In the genomic region with DNA sequence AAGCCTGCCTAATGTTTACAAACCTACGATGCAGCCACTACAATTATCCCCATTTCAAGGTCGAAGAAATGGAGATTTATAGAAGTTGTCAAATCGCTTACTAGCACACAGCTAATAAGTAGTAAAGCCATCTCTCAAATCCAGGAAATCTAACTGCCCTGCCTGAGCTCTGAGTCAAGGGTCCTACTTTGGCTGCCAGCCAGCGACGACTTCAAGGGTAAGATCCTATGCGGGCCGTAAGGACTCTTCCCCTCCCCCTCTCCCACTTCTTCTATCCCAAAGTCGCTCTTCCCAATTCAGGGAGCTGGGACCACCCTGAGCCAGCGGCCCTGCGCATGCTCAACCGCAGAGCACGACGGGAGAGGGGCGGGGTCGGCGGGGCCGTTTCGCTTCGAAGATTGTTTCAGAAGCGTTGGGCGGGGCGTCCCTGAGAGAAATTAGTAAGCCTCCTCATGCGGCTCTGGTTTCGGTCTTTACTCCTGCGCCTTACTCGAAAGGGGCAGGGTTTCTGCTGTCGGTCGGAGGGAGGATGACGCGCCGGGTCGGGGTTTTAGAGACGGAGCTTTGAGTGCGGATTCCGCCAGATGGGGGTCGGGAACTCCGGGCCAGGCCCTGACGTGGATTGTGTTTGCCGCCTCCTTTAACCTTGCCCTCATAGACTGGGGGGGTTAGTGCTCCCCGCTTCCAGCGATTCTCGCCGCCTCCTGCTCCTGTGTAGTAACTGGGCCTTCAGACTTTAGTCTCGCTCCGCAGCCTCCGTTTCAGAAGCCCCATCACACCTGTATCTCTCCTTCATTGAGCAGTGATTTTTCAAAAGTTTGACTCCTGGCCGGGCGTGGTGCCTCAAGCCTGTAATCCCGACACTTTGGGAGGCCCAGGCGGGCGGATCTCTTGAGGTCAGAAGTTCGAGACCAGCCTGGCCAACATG, we compare ENCODE assay signal across 1 cellular context.
TF ChIP-seq lines count a peak whose summit lies in the region.

A gene (plus strand): TSS at position 383 of the 928 bp plus-strand sequence. CDS start 14,603 bp downstream, outside the sequence.

TF ChIP-seq in HEK293, 187 proteins besides CTCF, POLR2A, EP300 and RAD21 (continued from another document and continues in another):
- no peak for TF ChIP-seq HOXA7 (CRISPR knock-in tag; IDR thresholded peaks at IDR 0.05; ENCODE audit: borderline replicate concordance)
- TF ChIP-seq, protein P1, sequence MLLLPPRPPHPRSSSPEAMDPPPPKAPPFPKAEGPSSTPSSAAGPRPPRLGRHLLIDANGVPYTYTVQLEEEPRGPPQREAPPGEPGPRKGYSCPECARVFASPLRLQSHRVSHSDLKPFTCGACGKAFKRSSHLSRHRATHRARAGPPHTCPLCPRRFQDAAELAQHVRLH (tag by site-specific recombination; IDR thresholded peaks at IDR 0.05) = no peak
- TF ChIP-seq ZNF530 (tag by site-specific recombination; IDR thresholded peaks at IDR 0.05; ENCODE audit: low read depth) = no peak
- no peak for TF ChIP-seq ZNF292 (tag by site-specific recombination; IDR thresholded peaks at IDR 0.05; ENCODE audit: borderline replicate concordance, low read depth)
- TF ChIP-seq ZNF791 (tag by site-specific recombination; IDR thresholded peaks at IDR 0.05) = no peak
- TF ChIP-seq, protein P2, sequence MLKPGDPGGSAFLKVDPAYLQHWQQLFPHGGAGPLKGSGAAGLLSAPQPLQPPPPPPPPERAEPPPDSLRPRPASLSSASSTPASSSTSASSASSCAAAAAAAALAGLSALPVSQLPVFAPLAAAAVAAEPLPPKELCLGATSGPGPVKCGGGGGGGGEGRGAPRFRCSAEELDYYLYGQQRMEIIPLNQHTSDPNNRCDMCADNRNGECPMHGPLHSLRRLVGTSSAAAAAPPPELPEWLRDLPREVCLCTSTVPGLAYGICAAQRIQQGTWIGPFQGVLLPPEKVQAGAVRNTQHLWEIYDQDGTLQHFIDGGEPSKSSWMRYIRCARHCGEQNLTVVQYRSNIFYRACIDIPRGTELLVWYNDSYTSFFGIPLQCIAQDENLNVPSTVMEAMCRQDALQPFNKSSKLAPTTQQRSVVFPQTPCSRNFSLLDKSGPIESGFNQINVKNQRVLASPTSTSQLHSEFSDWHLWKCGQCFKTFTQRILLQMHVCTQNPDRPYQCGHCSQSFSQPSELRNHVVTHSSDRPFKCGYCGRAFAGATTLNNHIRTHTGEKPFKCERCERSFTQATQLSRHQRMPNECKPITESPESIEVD (tag by site-specific recombination; IDR thresholded peaks at IDR 0.05) = no peak
- TF ChIP-seq ZNF777 (tag by site-specific recombination; IDR thresholded peaks at IDR 0.05; ENCODE audit: borderline replicate concordance) = no peak
- TF ChIP-seq, protein P3, sequence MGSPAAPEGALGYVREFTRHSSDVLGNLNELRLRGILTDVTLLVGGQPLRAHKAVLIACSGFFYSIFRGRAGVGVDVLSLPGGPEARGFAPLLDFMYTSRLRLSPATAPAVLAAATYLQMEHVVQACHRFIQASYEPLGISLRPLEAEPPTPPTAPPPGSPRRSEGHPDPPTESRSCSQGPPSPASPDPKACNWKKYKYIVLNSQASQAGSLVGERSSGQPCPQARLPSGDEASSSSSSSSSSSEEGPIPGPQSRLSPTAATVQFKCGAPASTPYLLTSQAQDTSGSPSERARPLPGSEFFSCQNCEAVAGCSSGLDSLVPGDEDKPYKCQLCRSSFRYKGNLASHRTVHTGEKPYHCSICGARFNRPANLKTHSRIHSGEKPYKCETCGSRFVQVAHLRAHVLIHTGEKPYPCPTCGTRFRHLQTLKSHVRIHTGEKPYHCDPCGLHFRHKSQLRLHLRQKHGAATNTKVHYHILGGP (tag by site-specific recombination; IDR thresholded peaks at IDR 0.05) = no peak
- no peak for TF ChIP-seq ZNF558 (tag by site-specific recombination; IDR thresholded peaks at IDR 0.05)
- TF ChIP-seq ZNF302 (tag by site-specific recombination; IDR thresholded peaks at IDR 0.05; ENCODE audit: low read depth) = no peak
- no peak for TF ChIP-seq ZNF433 (tag by site-specific recombination; IDR thresholded peaks at IDR 0.05; ENCODE audit: low read depth)
- TF ChIP-seq, protein P4, sequence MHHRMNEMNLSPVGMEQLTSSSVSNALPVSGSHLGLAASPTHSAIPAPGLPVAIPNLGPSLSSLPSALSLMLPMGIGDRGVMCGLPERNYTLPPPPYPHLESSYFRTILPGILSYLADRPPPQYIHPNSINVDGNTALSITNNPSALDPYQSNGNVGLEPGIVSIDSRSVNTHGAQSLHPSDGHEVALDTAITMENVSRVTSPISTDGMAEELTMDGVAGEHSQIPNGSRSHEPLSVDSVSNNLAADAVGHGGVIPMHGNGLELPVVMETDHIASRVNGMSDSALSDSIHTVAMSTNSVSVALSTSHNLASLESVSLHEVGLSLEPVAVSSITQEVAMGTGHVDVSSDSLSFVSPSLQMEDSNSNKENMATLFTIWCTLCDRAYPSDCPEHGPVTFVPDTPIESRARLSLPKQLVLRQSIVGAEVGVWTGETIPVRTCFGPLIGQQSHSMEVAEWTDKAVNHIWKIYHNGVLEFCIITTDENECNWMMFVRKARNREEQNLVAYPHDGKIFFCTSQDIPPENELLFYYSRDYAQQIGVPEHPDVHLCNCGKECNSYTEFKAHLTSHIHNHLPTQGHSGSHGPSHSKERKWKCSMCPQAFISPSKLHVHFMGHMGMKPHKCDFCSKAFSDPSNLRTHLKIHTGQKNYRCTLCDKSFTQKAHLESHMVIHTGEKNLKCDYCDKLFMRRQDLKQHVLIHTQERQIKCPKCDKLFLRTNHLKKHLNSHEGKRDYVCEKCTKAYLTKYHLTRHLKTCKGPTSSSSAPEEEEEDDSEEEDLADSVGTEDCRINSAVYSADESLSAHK (tag by site-specific recombination; IDR thresholded peaks at IDR 0.05) = peak; percentile 57
- TF ChIP-seq, protein P5, sequence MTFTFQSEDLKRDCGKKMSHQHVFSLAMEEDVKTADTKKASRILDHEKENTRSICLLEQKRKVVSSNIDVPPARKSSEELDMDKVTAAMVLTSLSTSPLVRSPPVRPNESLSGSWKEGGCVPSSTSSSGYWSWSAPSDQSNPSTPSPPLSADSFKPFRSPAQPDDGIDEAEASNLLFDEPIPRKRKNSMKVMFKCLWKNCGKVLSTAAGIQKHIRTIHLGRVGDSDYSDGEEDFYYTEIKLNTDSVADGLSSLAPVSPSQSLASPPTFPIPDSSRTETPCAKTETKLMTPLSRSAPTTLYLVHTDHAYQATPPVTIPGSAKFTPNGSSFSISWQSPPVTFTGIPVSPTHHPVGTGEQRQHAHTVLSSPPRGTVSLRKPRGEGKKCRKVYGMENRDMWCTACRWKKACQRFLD (tag by site-specific recombination; IDR thresholded peaks at IDR 0.05) = no peak
- 0 out of 2 replicates have a peak, but pooled peaks have one; percentile 26 for TF ChIP-seq SCRT1 (tag by site-specific recombination; IDR thresholded peaks at IDR 0.05; ENCODE audit: borderline replicate concordance)
- TF ChIP-seq ZNF416 (tag by site-specific recombination; IDR thresholded peaks at IDR 0.05) = no peak
- no peak for TF ChIP-seq ZNF311 (tag by site-specific recombination; IDR thresholded peaks at IDR 0.05; ENCODE audit: borderline replicate concordance)
- TF ChIP-seq GLIS1 (tag by site-specific recombination; IDR thresholded peaks at IDR 0.05) = no peak
- no peak for TF ChIP-seq ZNF623 (tag by site-specific recombination; IDR thresholded peaks at IDR 0.05)
- TF ChIP-seq KLF10 (tag by site-specific recombination; IDR thresholded peaks at IDR 0.05) = no peak
- no peak for TF ChIP-seq ZNF596 (tag by site-specific recombination; IDR thresholded peaks at IDR 0.05)
- TF ChIP-seq ZXDB (tag by site-specific recombination; IDR thresholded peaks at IDR 0.05) = peak; percentile 72; the same call in 1 of the 2 replicates
- no peak for TF ChIP-seq ZNF843 (tag by site-specific recombination; IDR thresholded peaks at IDR 0.05)
- TF ChIP-seq YY1 (tag by site-specific recombination; IDR thresholded peaks at IDR 0.05) = no peak
- no peak for TF ChIP-seq ZNF248 (tag by site-specific recombination; IDR thresholded peaks at IDR 0.05)
- TF ChIP-seq ZNF266 (tag by site-specific recombination; IDR thresholded peaks at IDR 0.05; ENCODE audit: low read depth) = no peak
- TF ChIP-seq ZNF621 (tag by site-specific recombination; IDR thresholded peaks at IDR 0.05) = no peak
- no peak for TF ChIP-seq ZNF138 (tag by site-specific recombination; IDR thresholded peaks at IDR 0.05; ENCODE audit: borderline replicate concordance)
- TF ChIP-seq ZNF585B (tag by site-specific recombination; IDR thresholded peaks at IDR 0.05) = no peak
- no peak for TF ChIP-seq ZFP3 (tag by site-specific recombination; IDR thresholded peaks at IDR 0.05; ENCODE audit: low read depth)
- no peak for TF ChIP-seq ZFP41 (tag by site-specific recombination; IDR thresholded peaks at IDR 0.05; ENCODE audit: borderline replicate concordance)
- no peak for TF ChIP-seq ZNF133 (tag by site-specific recombination; IDR thresholded peaks at IDR 0.05)
- no peak for TF ChIP-seq GLI4 (tag by site-specific recombination; IDR thresholded peaks at IDR 0.05)
- no peak for TF ChIP-seq ZFHX2 (tag by site-specific recombination; conservative IDR thresholded peaks at IDR 0.05)
- TF ChIP-seq, protein P6, sequence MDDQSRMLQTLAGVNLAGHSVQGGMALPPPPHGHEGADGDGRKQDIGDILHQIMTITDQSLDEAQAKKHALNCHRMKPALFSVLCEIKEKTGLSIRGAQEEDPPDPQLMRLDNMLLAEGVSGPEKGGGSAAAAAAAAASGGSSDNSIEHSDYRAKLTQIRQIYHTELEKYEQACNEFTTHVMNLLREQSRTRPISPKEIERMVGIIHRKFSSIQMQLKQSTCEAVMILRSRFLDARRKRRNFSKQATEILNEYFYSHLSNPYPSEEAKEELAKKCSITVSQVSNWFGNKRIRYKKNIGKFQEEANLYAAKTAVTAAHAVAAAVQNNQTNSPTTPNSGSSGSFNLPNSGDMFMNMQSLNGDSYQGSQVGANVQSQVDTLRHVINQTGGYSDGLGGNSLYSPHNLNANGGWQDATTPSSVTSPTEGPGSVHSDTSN (CRISPR knock-in tag; IDR thresholded peaks at IDR 0.05) = no peak
- TF ChIP-seq, protein P7, sequence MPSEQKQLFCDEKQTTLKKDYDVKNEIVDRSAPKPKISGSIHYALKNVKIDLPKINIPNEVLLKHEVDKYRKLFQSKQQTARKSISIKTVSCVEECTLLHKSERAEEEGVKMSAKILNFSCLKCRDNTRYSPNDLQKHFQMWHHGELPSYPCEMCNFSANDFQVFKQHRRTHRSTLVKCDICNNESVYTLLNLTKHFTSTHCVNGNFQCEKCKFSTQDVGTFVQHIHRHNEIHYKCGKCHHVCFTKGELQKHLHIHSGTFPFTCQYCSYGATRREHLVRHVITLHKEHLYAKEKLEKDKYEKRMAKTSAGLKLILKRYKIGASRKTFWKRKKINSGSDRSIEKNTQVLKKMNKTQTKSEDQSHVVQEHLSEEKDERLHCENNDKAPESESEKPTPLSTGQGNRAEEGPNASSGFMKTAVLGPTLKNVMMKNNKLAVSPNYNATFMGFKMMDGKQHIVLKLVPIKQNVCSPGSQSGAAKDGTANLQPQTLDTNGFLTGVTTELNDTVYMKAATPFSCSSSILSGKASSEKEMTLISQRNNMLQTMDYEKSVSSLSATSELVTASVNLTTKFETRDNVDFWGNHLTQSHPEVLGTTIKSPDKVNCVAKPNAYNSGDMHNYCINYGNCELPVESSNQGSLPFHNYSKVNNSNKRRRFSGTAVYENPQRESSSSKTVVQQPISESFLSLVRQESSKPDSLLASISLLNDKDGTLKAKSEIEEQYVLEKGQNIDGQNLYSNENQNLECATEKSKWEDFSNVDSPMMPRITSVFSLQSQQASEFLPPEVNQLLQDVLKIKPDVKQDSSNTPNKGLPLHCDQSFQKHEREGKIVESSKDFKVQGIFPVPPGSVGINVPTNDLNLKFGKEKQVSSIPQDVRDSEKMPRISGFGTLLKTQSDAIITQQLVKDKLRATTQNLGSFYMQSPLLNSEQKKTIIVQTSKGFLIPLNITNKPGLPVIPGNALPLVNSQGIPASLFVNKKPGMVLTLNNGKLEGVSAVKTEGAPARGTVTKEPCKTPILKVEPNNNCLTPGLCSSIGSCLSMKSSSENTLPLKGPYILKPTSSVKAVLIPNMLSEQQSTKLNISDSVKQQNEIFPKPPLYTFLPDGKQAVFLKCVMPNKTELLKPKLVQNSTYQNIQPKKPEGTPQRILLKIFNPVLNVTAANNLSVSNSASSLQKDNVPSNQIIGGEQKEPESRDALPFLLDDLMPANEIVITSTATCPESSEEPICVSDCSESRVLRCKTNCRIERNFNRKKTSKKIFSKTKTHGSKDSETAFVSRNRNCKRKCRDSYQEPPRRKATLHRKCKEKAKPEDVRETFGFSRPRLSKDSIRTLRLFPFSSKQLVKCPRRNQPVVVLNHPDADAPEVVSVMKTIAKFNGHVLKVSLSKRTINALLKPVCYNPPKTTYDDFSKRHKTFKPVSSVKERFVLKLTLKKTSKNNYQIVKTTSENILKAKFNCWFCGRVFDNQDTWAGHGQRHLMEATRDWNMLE (tag by site-specific recombination; conservative IDR thresholded peaks at IDR 0.05; ENCODE audit: low read depth) = no peak
- TF ChIP-seq, protein P8, sequence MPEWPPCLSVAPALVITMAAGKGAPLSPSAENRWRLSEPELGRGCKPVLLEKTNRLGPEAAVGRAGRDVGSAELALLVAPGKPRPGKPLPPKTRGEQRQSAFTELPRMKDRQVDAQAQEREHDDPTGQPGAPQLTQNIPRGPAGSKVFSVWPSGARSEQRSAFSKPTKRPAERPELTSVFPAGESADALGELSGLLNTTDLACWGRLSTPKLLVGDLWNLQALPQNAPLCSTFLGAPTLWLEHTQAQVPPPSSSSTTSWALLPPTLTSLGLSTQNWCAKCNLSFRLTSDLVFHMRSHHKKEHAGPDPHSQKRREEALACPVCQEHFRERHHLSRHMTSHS (tag by site-specific recombination; IDR thresholded peaks at IDR 0.05) = no peak
- TF ChIP-seq, protein P9, sequence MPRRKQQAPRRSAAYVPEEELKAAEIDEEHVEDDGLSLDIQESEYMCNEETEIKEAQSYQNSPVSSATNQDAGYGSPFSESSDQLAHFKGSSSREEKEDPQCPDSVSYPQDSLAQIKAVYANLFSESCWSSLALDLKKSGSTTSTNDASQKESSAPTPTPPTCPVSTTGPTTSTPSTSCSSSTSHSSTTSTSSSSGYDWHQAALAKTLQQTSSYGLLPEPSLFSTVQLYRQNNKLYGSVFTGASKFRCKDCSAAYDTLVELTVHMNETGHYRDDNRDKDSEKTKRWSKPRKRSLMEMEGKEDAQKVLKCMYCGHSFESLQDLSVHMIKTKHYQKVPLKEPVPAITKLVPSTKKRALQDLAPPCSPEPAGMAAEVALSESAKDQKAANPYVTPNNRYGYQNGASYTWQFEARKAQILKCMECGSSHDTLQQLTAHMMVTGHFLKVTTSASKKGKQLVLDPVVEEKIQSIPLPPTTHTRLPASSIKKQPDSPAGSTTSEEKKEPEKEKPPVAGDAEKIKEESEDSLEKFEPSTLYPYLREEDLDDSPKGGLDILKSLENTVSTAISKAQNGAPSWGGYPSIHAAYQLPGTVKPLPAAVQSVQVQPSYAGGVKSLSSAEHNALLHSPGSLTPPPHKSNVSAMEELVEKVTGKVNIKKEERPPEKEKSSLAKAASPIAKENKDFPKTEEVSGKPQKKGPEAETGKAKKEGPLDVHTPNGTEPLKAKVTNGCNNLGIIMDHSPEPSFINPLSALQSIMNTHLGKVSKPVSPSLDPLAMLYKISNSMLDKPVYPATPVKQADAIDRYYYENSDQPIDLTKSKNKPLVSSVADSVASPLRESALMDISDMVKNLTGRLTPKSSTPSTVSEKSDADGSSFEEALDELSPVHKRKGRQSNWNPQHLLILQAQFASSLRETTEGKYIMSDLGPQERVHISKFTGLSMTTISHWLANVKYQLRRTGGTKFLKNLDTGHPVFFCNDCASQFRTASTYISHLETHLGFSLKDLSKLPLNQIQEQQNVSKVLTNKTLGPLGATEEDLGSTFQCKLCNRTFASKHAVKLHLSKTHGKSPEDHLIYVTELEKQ (tag by site-specific recombination; IDR thresholded peaks at IDR 0.05; ENCODE audit: borderline replicate concordance) = no peak
- no peak for TF ChIP-seq KLF16 (tag by site-specific recombination; IDR thresholded peaks at IDR 0.05)
- TF ChIP-seq ZNF677 (tag by site-specific recombination; IDR thresholded peaks at IDR 0.05) = no peak
